Comparison of ENCODE assay signal across 16 cellular contexts in genomic region chr20:41151134-41151869, GRCh38. TPM values are rescaled to one million over a fixed set of nuclear protein-coding genes. Genes with fewer than 3 reads are reported as not detected.
DNase-seq lines count a peak whose midpoint lies in the region; ATAC-seq and TF ChIP-seq lines count a peak whose summit lies in the region.
"Had no signal": no experiment of that assay in that cellular context is flagged by ENCODE, and none has a peak within 500 bp of the region (broad histone marks: within the 10 kb centered on the region; RNA-seq: fewer than 3 reads in every experiment).

No MANE protein-coding gene starts in this region.

- H3K4me1 Mint-ChIP-seq in activated CD4-positive, alpha-beta T cell treated with anti-CD3 and anti-CD28 coated beads, Interleukin-2, amount 10 ng/mL, durations not matched to agents 24 days and 14 days: peaks cover 86% of the 10 kb centered on the region
- H3K4me1 Mint-ChIP-seq in activated CD8-positive, alpha-beta T cell treated with anti-CD3 and anti-CD28 coated beads for 36 hours (ENCODE audit: low read depth): peaks cover 94% of the 10 kb centered on the region

- H3K27ac ChIP-seq in left ventricle myocardium inferior (replicated peaks): peak overlapping the region; percentile 99
- peak overlapping the region; percentile 1 to 99 (median 44) for H3K27ac ChIP-seq in gastrocnemius medialis
- no peak overlapping the region for H3K27ac ChIP-seq in A673 (ENCODE audit: low read depth, low read length, poor library complexity, severe bottlenecking)
- H3K27ac ChIP-seq: A549 had no signal

- no peak overlapping the region for H3K4me3 ChIP-seq in left ventricle myocardium inferior
- no peak overlapping the region for H3K4me3 ChIP-seq in gastrocnemius medialis
- no peak overlapping the region for H3K4me3 ChIP-seq in A673 (ENCODE audit: low read depth, low read length, poor library complexity, severe bottlenecking)
- H3K4me3 ChIP-seq: A549, transverse colon had no signal

- peaks cover 45% of the 10 kb centered on the region for H3K36me3 Mint-ChIP-seq in activated CD4-positive, alpha-beta T cell treated with anti-CD3 and anti-CD28 coated beads, Interleukin-2, amount 10 ng/mL, durations not matched to agents 24 days and 14 days (ENCODE audit: low read depth)
- H3K36me3 Mint-ChIP-seq in activated CD8-positive, alpha-beta T cell treated with anti-CD3 and anti-CD28 coated beads for 36 hours (ENCODE audit: low read depth): peaks cover 71% of the 10 kb centered on the region

- peak overlapping the region; percentile 76 for H3K4me3 Mint-ChIP-seq in activated CD4-positive, alpha-beta T cell treated with anti-CD3 and anti-CD28 coated beads, Interleukin-2, amount 10 ng/mL, durations not matched to agents 24 days and 14 days
- H3K4me3 Mint-ChIP-seq in activated CD8-positive, alpha-beta T cell treated with anti-CD3 and anti-CD28 coated beads for 36 hours: no peak overlapping the region
- H3K4me3 Mint-ChIP-seq: dendritic cell treated with granulocyte-macrophage colony-stimulating factor and Interleukin-4, amounts not matched to agents 40 ng/mL and 50 ng/mL, for 4 days; nephron had no signal

- in situ Hi-C loops in gastrocnemius medialis (cut with MboI; ENCODE audit: low sequenced_read_pairs in 4 of 4): no loop called here

- no peak for DNase-seq in activated CD4-positive, alpha-beta T cell treated with anti-CD3 and anti-CD28 coated beads, Interleukin-2, amount 10 ng/mL, durations not matched to agents 24 days and 14 days
- DNase-seq in activated CD4-positive, alpha-beta T cell treated with anti-CD3 and anti-CD28 coated beads for 4 hours: no peak
- DNase-seq in activated CD8-positive, alpha-beta T cell treated with anti-CD3 and anti-CD28 coated beads for 36 hours: no peak
- DNase-seq in left ventricle myocardium inferior (no peak), gastrocnemius medialis (no peak), hippocampal formation (lab: John Stamatoyannopoulos, UW) (no peak), A673 (ENCODE audit: low spot score) (no peak)
- DNase-seq: activated CD4-positive, alpha-beta T cell treated with anti-CD3 and anti-CD28 coated beads, Interleukin-2, amount 50 U/mL, for 48 hours; NCI-H1694; NCI-H510A treated with DMSO at 0.1 percent for 48 hours; small intestine; transverse colon had no signal

- POLR2A ChIA-PET in activated CD8-positive, alpha-beta T cell treated with anti-CD3 and anti-CD28 coated beads for 36 hours (lab: Charles Lee): interaction anchor here (1.2 to 17.5 kb wide), 2 partner anchors 11 to 16 kb away, joined by 3 to 361 read pairs; partner anchors contain the start of gene PLCG1
- POLR2A ChIA-PET in A673 (lab: Charles Lee; ENCODE audit: low non-redundant PET): no interaction called here

- H3K27me3 ChIP-seq in left ventricle myocardium inferior (ENCODE audit: low read depth) (no peaks in the 10 kb centered on the region), gastrocnemius medialis (no peaks in the 10 kb centered on the region), A673 (replicated peaks; ENCODE audit: insufficient read depth, low read depth, low read length, poor library complexity) (no peaks in the 10 kb centered on the region)
- H3K27me3 ChIP-seq: transverse colon had no signal

- peaks cover 4% of the 10 kb centered on the region for H3K9me3 Mint-ChIP-seq in activated CD4-positive, alpha-beta T cell treated with anti-CD3 and anti-CD28 coated beads, Interleukin-2, amount 10 ng/mL, durations not matched to agents 24 days and 14 days
- H3K9me3 Mint-ChIP-seq in activated CD8-positive, alpha-beta T cell treated with anti-CD3 and anti-CD28 coated beads for 36 hours: no peaks in the 10 kb centered on the region
- H3K9me3 Mint-ChIP-seq: dendritic cell treated with granulocyte-macrophage colony-stimulating factor and Interleukin-4, amounts not matched to agents 40 ng/mL and 50 ng/mL, for 4 days; nephron had no signal

- TF ChIP-seq CTCF in activated CD8-positive, alpha-beta T cell treated with anti-CD3 and anti-CD28 coated beads for 36 hours (IDR thresholded peaks at IDR 0.05): no peak
- TF ChIP-seq CTCF in left ventricle myocardium inferior (IDR thresholded peaks at IDR 0.05; ENCODE audit: borderline replicate concordance): no peak
- no peak for TF ChIP-seq CTCF in gastrocnemius medialis (IDR thresholded peaks at IDR 0.05 in 4 of 5, conservative IDR thresholded peaks at IDR 0.05 in 1 of 5)
- TF ChIP-seq CTCF in A673 (conservative IDR thresholded peaks at IDR 0.05; ENCODE audit: low read depth, low read length): no peak

- intact Hi-C loops in activated CD4-positive, alpha-beta T cell treated with anti-CD3 and anti-CD28 coated beads, Interleukin-2, amount 10 ng/mL, durations not matched to agents 24 days and 14 days (cut with micrococcal nuclease): no loop called here
- intact Hi-C loops in activated CD8-positive, alpha-beta T cell treated with anti-CD3 and anti-CD28 coated beads for 36 hours (cut with micrococcal nuclease): no loop called here
- intact Hi-C loops in left ventricle myocardium inferior (cut with micrococcal nuclease): no loop called here
- intact Hi-C loops in gastrocnemius medialis (cut with DNase I; ENCODE audit: low total_unique reads): no loop called here
- intact Hi-C loops in A673 (cut with micrococcal nuclease; ENCODE audit: unreplicated experiment): no loop called here

- H3K36me3 ChIP-seq in left ventricle myocardium inferior (no peaks in the 10 kb centered on the region), gastrocnemius medialis (no peaks in the 10 kb centered on the region), A673 (ENCODE audit: insufficient read depth, low read length, poor library complexity, severe bottlenecking) (no peaks in the 10 kb centered on the region)
- H3K36me3 ChIP-seq: transverse colon had no signal

- no peaks in the 10 kb centered on the region for H3K27me3 Mint-ChIP-seq in activated CD4-positive, alpha-beta T cell treated with anti-CD3 and anti-CD28 coated beads, Interleukin-2, amount 10 ng/mL, durations not matched to agents 24 days and 14 days
- no peaks in the 10 kb centered on the region for H3K27me3 Mint-ChIP-seq in activated CD8-positive, alpha-beta T cell treated with anti-CD3 and anti-CD28 coated beads for 36 hours

- peak overlapping the region; percentile 94 for H3K27ac Mint-ChIP-seq in activated CD4-positive, alpha-beta T cell treated with anti-CD3 and anti-CD28 coated beads, Interleukin-2, amount 10 ng/mL, durations not matched to agents 24 days and 14 days
- H3K27ac Mint-ChIP-seq in activated CD8-positive, alpha-beta T cell treated with anti-CD3 and anti-CD28 coated beads for 36 hours: peak overlapping the region; percentile 98
- H3K27ac Mint-ChIP-seq: dendritic cell treated with granulocyte-macrophage colony-stimulating factor and Interleukin-4, amounts not matched to agents 40 ng/mL and 50 ng/mL, for 4 days had no signal

- H3K9me3 ChIP-seq in left ventricle myocardium inferior (replicated peaks): no peaks in the 10 kb centered on the region
- H3K9me3 ChIP-seq in gastrocnemius medialis: no peaks in the 10 kb centered on the region
- H3K9me3 ChIP-seq in A673 (ENCODE audit: low read depth, low read length, poor library complexity, severe bottlenecking): no peaks in the 10 kb centered on the region
- H3K9me3 ChIP-seq: A549, transverse colon had no signal

- H3K4me1 ChIP-seq in left ventricle myocardium inferior (peaks cover 100% of the 10 kb centered on the region), gastrocnemius medialis (peaks cover 81 to 91% of the 10 kb centered on the region in 2 donors), A673 (ENCODE audit: insufficient read depth, low read length, poor library complexity, severe bottlenecking) (peaks cover 5% of the 10 kb centered on the region)

- no TSS peak for BruUV-seq in A673 (replicated peaks; lab: Mats Ljungman, UMichigan)

- CTCF ChIA-PET in activated CD8-positive, alpha-beta T cell treated with anti-CD3 and anti-CD28 coated beads for 36 hours (lab: Charles Lee): interaction anchor here (1.3 to 3.6 kb wide), 4 partner anchors 7 to 32 kb away, joined by 3 to 17 read pairs (median 10); no protein-coding TSS in a partner anchor
- CTCF ChIA-PET in A673 (lab: Charles Lee): no interaction called here

- no peak for ATAC-seq in activated CD8-positive, alpha-beta T cell treated with anti-CD3 and anti-CD28 coated beads for 36 hours
- ATAC-seq in gastrocnemius medialis (no peak), GM21717 (IDR thresholded peaks at IDR 0.05; ENCODE audit: unreplicated experiment) (no peak)
- ATAC-seq: A549 had no signal

- no peak for TF ChIP-seq POLR2A in gastrocnemius medialis (IDR thresholded peaks at IDR 0.05)

RNA-seq across cellular contexts. Expression of gene PLCG1, which starts 14.0 kb away (rescaled TPM):
- 246 and 255 TPM in 2 replicates for total RNA-seq in activated CD4-positive, alpha-beta T cell treated with anti-CD3 and anti-CD28 coated beads, Interleukin-2, amount 10 ng/mL, durations not matched to agents 24 days and 14 days
- 100 to 1,000 TPM; 259 to 260 TPM for total RNA-seq in activated CD8-positive, alpha-beta T cell treated with anti-CD3 and anti-CD28 coated beads for 36 hours
- total RNA-seq in left ventricle myocardium inferior (46.1 TPM), gastrocnemius medialis (10 to 100 TPM; 19.9 to 58.0 (median 35.0) TPM), A673 (2021) (146 and 174 TPM in 2 replicates)
